Comparison of ENCODE assay signal across 22 cellular contexts in genomic region chr1:53297226-53297625, GRCh38. TPM values are rescaled to one million over a fixed set of nuclear protein-coding genes. Genes with fewer than 3 reads are reported as not detected.
DNase-seq lines count a peak whose midpoint lies in the region; ATAC-seq, FAIRE-seq and TF ChIP-seq lines count a peak whose summit lies in the region.
"Had no signal": no experiment of that assay in that cellular context is flagged by ENCODE, and none has a peak within 500 bp of the region (broad histone marks: within the 10 kb centered on the region; RNA-seq: fewer than 3 reads in every experiment).

No MANE protein-coding gene starts in this region.

- TF ChIP-seq CTCF in HEK293 (tag by site-specific recombination; IDR thresholded peaks at IDR 0.05) = no peak
- TF ChIP-seq CTCF in K562 (IDR thresholded peaks at IDR 0.05 in 2 of 3, conservative IDR thresholded peaks at IDR 0.05 in 1 of 3; ENCODE audit: insufficient read depth in 2 of 3, low read depth in 1 of 3, low read length in 3 of 3) = no peak
- no peak for TF ChIP-seq CTCF in uterus (IDR thresholded peaks at IDR 0.05)

- H4K91ac ChIP-seq in neuronal stem cell (ENCODE audit: low read depth, low read length, poor library complexity) = no peak overlapping the region

- H3K36me3 ChIP-seq in BLaER1 treated with 17β-estradiol and CSF1 and Interleukin-3, amounts not matched to agents 10 nM and 100 nM = peaks cover 0 to 56% (median 7%) of the 10 kb centered on the region in 11 experiments; a peak in 11 of 22 replicates
- H3K36me3 ChIP-seq in HEK293 (ENCODE audit: control insufficient read depth in 2 of 2, insufficient read depth in 1 of 2, low read length in 2 of 2) = no peaks in the 10 kb centered on the region
- peaks cover 23% of the 10 kb centered on the region; the same call in 1 of the 3 replicates for H3K36me3 ChIP-seq in K562 (ENCODE audit: control insufficient read depth, insufficient read depth, low read length)
- H3K36me3 ChIP-seq in neuronal stem cell (replicated peaks in 1 of 2; ENCODE audit: control insufficient read depth in 2 of 2, insufficient read depth in 2 of 2, low read length in 2 of 2) = no peaks in the 10 kb centered on the region
- H3K36me3 ChIP-seq in uterus = no peaks in the 10 kb centered on the region

- H3K4ac ChIP-seq in neuronal stem cell (ENCODE audit: low read length) = no peak overlapping the region

- H2AK5ac ChIP-seq in neuronal stem cell (ENCODE audit: low read depth, low read length) = no peak overlapping the region

- no TSS peak for BruUV-seq in K562 (replicated peaks; lab: Mats Ljungman, UMichigan)

- no peak overlapping the region for H2BK5ac ChIP-seq in neuronal stem cell (ENCODE audit: low read length)

- no peak for TF ChIP-seq RAD21 in K562 (CRISPR knock-in tag; conservative IDR thresholded peaks at IDR 0.05 in 1 of 2, IDR thresholded peaks at IDR 0.05 in 1 of 2)

- no peak for ATAC-seq in K562
- ATAC-seq in GM19463 (IDR thresholded peaks at IDR 0.05; ENCODE audit: unreplicated experiment) = no peak
- ATAC-seq: GM23338, PC-3 had no signal

- peak overlapping the region in 8 of 11 experiments; percentile 56 to 89 (median 74); a peak in 10 of 22 replicates for H3K4me2 ChIP-seq in BLaER1 treated with 17β-estradiol and CSF1 and Interleukin-3, amounts not matched to agents 10 nM and 100 nM
- no peak overlapping the region for H3K4me2 ChIP-seq in K562 (ENCODE audit: insufficient read depth, low read length)
- no peak overlapping the region for H3K4me2 ChIP-seq in neuronal stem cell (ENCODE audit: insufficient read depth, low read length, poor library complexity, severe bottlenecking)
- H3K4me2 ChIP-seq: GM23338, KMS-11 had no signal

- peaks cover 8% of the 10 kb centered on the region for H3K79me1 ChIP-seq in neuronal stem cell (ENCODE audit: low read depth, low read length)

- WGBS in K562 (ENCODE audit: insufficient coverage, low coverage, missing lambda C conversion rate) = 72% methylated on average over 18 of the region's 18 CpGs
- WGBS in neuronal stem cell (ENCODE audit: extremely low coverage in 2 of 2, insufficient read length in 2 of 2, insufficient replicate concordance in 1 of 2), 2 donors = no CpG with 5 or more reads among the region's 18 CpGs

- no peaks in the 10 kb centered on the region for H3K9me3 ChIP-seq in BLaER1 treated with 17β-estradiol and CSF1 and Interleukin-3, amounts not matched to agents 10 nM and 100 nM (replicated peaks in 1 of 11)
- H3K9me3 ChIP-seq in HEK293 (ENCODE audit: control insufficient read depth, insufficient read depth, low read depth, low read length) = no peaks in the 10 kb centered on the region
- H3K9me3 ChIP-seq in K562 (replicated peaks; ENCODE audit: control insufficient read depth, insufficient read depth, low read depth, low read length) = no peaks in the 10 kb centered on the region
- H3K9me3 ChIP-seq in neuronal stem cell (replicated peaks in 1 of 2; ENCODE audit: control insufficient read depth in 2 of 2, insufficient read depth in 1 of 2, low read depth in 1 of 2, low read length in 2 of 2) = no peaks in the 10 kb centered on the region
- no peaks in the 10 kb centered on the region for H3K9me3 ChIP-seq in uterus
- H3K9me3 ChIP-seq: SJSA1 had no signal

- peaks cover 18% of the 10 kb centered on the region for H3K79me2 ChIP-seq in K562 (ENCODE audit: control insufficient read depth, insufficient read depth, low read length)

- H2BK15ac ChIP-seq in neuronal stem cell (ENCODE audit: low read length) = no peak overlapping the region

- H3K23ac ChIP-seq in neuronal stem cell (ENCODE audit: low read depth, low read length, poor library complexity) = peak overlapping the region; percentile 13

- TF ChIP-seq POLR2A in K562 (conservative IDR thresholded peaks at IDR 0.05) = no peak
- TF ChIP-seq POLR2A in uterus (IDR thresholded peaks at IDR 0.05) = no peak

- H3K4me3 ChIP-seq in BLaER1 treated with 17β-estradiol and CSF1 and Interleukin-3, amounts not matched to agents 10 nM and 100 nM = no peak overlapping the region
- H3K4me3 ChIP-seq in HEK293 (ENCODE audit: low read depth, low read length) (no peak overlapping the region), K562 (no peak overlapping the region), neuronal stem cell (ENCODE audit: low read length in 2 of 2) (no peak overlapping the region), uterus (no peak overlapping the region)
- H3K4me3 ChIP-seq: GM23338, SJSA1 had no signal

- no peak overlapping the region for H3K27ac ChIP-seq in BLaER1 treated with 17β-estradiol and CSF1 and Interleukin-3, amounts not matched to agents 10 nM and 100 nM
- H3K27ac ChIP-seq in HEK293 (ENCODE audit: extremely low read depth, low read depth, low read length) = no peak overlapping the region
- no peak overlapping the region for H3K27ac ChIP-seq in K562 (ENCODE audit: extremely low read depth, low read depth, low read length)
- H3K27ac ChIP-seq in neuronal stem cell (replicated peaks; ENCODE audit: low read length) = no peak overlapping the region
- H3K27ac ChIP-seq in uterus = no peak overlapping the region
- H3K27ac ChIP-seq: KMS-11, SJSA1 had no signal

- H3K14ac ChIP-seq in neuronal stem cell (ENCODE audit: low read length) = peak overlapping the region; percentile 39

- DNase-seq in K562 (ENCODE audit: extremely low read depth in 1 of 4, low spot score in 3 of 4) (peak in 1 of 4 experiments; percentile 16), neuronal stem cell (ENCODE audit: low spot score) (no peak), NCI-H524 (lab: John Stamatoyannopoulos, UW) (no peak), uterus (no peak)
- DNase-seq: H9, HFFc6, MM.1S, NCI-H1694, NCI-H2171, NCI-H345, NCI-H510A treated with DMSO at 0.1 percent for 48 hours, NCI-H774, PC-3, Right ventricle myocardium superior had no signal

- no peak overlapping the region for H3K9ac ChIP-seq in BLaER1 treated with 17β-estradiol and CSF1 and Interleukin-3, amounts not matched to agents 10 nM and 100 nM
- H3K9ac ChIP-seq in K562 (ENCODE audit: insufficient read depth in 1 of 2, low read depth in 2 of 2, low read length in 2 of 2) (peak overlapping the region in 1 of 2 experiments; percentile 59; a peak in 2 of 4 replicates), neuronal stem cell (ENCODE audit: low read depth, low read length, poor library complexity) (peak overlapping the region; percentile 61)
- H3K9ac ChIP-seq: KMS-11 had no signal

- H3K18ac ChIP-seq in neuronal stem cell (ENCODE audit: low read length) = peak overlapping the region; percentile 22

- no peak overlapping the region for H4K8ac ChIP-seq in neuronal stem cell (ENCODE audit: low read depth, low read length)

- FAIRE-seq in K562 (lab: Jason Lieb, UNC) = peak; percentile 6
- FAIRE-seq: GM18507, HTR-8/SVneo had no signal

- peaks cover 61 to 91% (median 79%) of the 10 kb centered on the region in 10 experiments for H3K4me1 ChIP-seq in BLaER1 treated with 17β-estradiol and CSF1 and Interleukin-3, amounts not matched to agents 10 nM and 100 nM
- no peaks in the 10 kb centered on the region for H3K4me1 ChIP-seq in HEK293 (ENCODE audit: control insufficient read depth, insufficient read depth, low read length)
- peaks cover 2 to 33% of the 10 kb centered on the region in 2 experiments; a peak in 3 of 5 replicates for H3K4me1 ChIP-seq in K562 (replicated peaks in 1 of 2; ENCODE audit: control insufficient read depth in 2 of 2, insufficient read depth in 2 of 2, low read length in 2 of 2)
- H3K4me1 ChIP-seq in neuronal stem cell (ENCODE audit: control insufficient read depth in 2 of 2, insufficient read depth in 1 of 2, low read depth in 1 of 2, low read length in 2 of 2) = peaks cover 32 to 38% of the 10 kb centered on the region in 2 donors
- H3K4me1 ChIP-seq in uterus = no peaks in the 10 kb centered on the region

- H3K9me1 ChIP-seq in K562 (ENCODE audit: control insufficient read depth, insufficient read depth, low read length) = peaks cover 16% of the 10 kb centered on the region

- no peak overlapping the region for H2BK120ac ChIP-seq in neuronal stem cell (ENCODE audit: low read depth, low read length)

- no peaks in the 10 kb centered on the region for H3K27me3 ChIP-seq in BLaER1 treated with 17β-estradiol and CSF1 and Interleukin-3, amounts not matched to agents 10 nM and 100 nM
- H3K27me3 ChIP-seq in K562 (ENCODE audit: control insufficient read depth in 2 of 2, insufficient read depth in 2 of 2, low read length in 2 of 2) (no peaks in the 10 kb centered on the region), neuronal stem cell (ENCODE audit: control insufficient read depth in 3 of 3, insufficient read depth in 3 of 3, low read depth in 1 of 3, low read length in 3 of 3) (no peaks in the 10 kb centered on the region), uterus (no peaks in the 10 kb centered on the region)
- H3K27me3 ChIP-seq: SJSA1 had no signal

- in situ Hi-C loops in K562 (cut with MboI) = no loop called here

- no peak for TF ChIP-seq EP300 in K562 (IDR thresholded peaks at IDR 0.05; ENCODE audit: low read length)

- CTCF ChIA-PET in HEK293 (lab: Yijun Ruan, JAX) = interaction anchor here (0.6 kb wide), 1 partner anchor 95 kb away, joined by 4 read pairs; no protein-coding TSS in a partner anchor
- CTCF ChIA-PET in K562 (lab: Yijun Ruan, JAX; ENCODE audit: low intra/inter-chr PET ratio) = no interaction called here

- intact Hi-C loops in K562 (cut with micrococcal nuclease) = no loop called here
- intact Hi-C loops in uterus (cut with DNase I; ENCODE audit: low total_unique reads) = no loop called here

- H2BK12ac ChIP-seq in neuronal stem cell (ENCODE audit: low read length) = no peak overlapping the region

- H4K20me1 ChIP-seq in BLaER1 treated with 17β-estradiol and CSF1 and Interleukin-3, amounts not matched to agents 10 nM and 100 nM = peaks cover 0 to 100% (median 100%) of the 10 kb centered on the region in 11 experiments; a peak in 18 of 22 replicates
- peaks cover 41% of the 10 kb centered on the region for H4K20me1 ChIP-seq in K562 (replicated peaks; ENCODE audit: control insufficient read depth, insufficient read depth, low read length)

- H2AFZ ChIP-seq in K562 (ENCODE audit: low read depth, low read length) (no peak overlapping the region), neuronal stem cell (ENCODE audit: low read length) (no peak overlapping the region)
- H2AFZ ChIP-seq: GM23338 had no signal

- POLR2A ChIA-PET in HEK293 (lab: Yijun Ruan, JAX) (no interaction called here), K562 (lab: Yijun Ruan, JAX) (interaction anchor here (0.6 to 1.3 kb wide), 3 partner anchors 15 to 27 kb away, joined by 4 to 5 read pairs (median 4); no protein-coding TSS in a partner anchor)

RNA-seq across cellular contexts. Expression of gene LRP8, which starts 30.6 kb away (rescaled TPM):
- 204 and 345 TPM in 2 replicates for total RNA-seq in K562 (2011; cell fraction: chromatin; rRNA removed; ENCODE audit: low replicate concordance)
- total RNA-seq in K562 (2011; cell fraction: nucleolus; rRNA removed) = 194 and 216 TPM in 2 replicates
- total RNA-seq in K562 (2011; cell fraction: nucleoplasm; rRNA removed) = 168 and 198 TPM in 2 replicates
- total RNA-seq in K562 (2014; rRNA removed) = 24.2 and 27.6 TPM in 2 replicates
- total RNA-seq in K562 (2014; rRNA removed; fragmentation: Illumina TruSeq; extraction: Trizol) = 27.5 and 29.1 TPM in 2 replicates
- total RNA-seq in K562 (2015; rRNA removed; fragmentation: Illumina TruSeq; extraction: Trizol) = 35.3 and 35.9 TPM in 2 replicates
- total RNA-seq in K562 (2021) = 34.3 and 42.7 TPM in 2 replicates
- polyA plus RNA-seq in K562 (2011; rRNA removed) = 56.1 and 81.1 TPM in 2 replicates
- polyA plus RNA-seq in K562 (2011; cell fraction: cytosol; rRNA removed) = 51.8 and 56.8 TPM in 2 replicates
- polyA plus RNA-seq in K562 (2011; cell fraction: nucleus; rRNA removed) = 300 and 376 TPM in 2 replicates
- 19.3 and 23.5 TPM in 2 replicates for polyA plus RNA-seq in K562 (2012)
- polyA plus RNA-seq in K562 (2014; fragmentation: Illumina TruSeq; extraction: Trizol) = 41.4 and 44.4 TPM in 2 replicates
- 1 to 10 TPM; 7.1 to 8.8 TPM for polyA plus RNA-seq in K562 (2014; fragmentation: Nextera tagmentation; extraction: Ambion mirVana)
- polyA plus RNA-seq in K562 (2014; rRNA removed) = 31.3 and 35.3 TPM in 2 replicates
- 90.5 and 95.8 TPM in 2 replicates for polyA minus RNA-seq in K562 (2011; rRNA and poly(A)+ RNA removed)
- polyA minus RNA-seq in K562 (2011; cell fraction: cytosol; rRNA and poly(A)+ RNA removed) = 33.8 and 37.6 TPM in 2 replicates
- 90.9 and 98.3 TPM in 2 replicates for polyA minus RNA-seq in K562 (2011; cell fraction: nucleus; rRNA and poly(A)+ RNA removed)
- 23.6 TPM for polyA plus RNA-seq in neuronal stem cell (2013, experiment 1 of 2)
- 22.6 TPM for polyA plus RNA-seq in neuronal stem cell (2013, experiment 2 of 2)
- total RNA-seq in uterus = 10 to 100 TPM in 1 of 4 donors, 1 to 10 TPM in 3; 1.5 to 15.3 (median 8.5) TPM

RNA-seq across cellular contexts. Expression of gene MAGOH, which starts 58.9 kb away (rescaled TPM):
- total RNA-seq in K562 (2011; cell fraction: chromatin; rRNA removed; ENCODE audit: low replicate concordance) = 10.5 and 25.2 TPM in 2 replicates
- 13.8 and 15.3 TPM in 2 replicates for total RNA-seq in K562 (2011; cell fraction: nucleolus; rRNA removed)
- 23.0 and 35.0 TPM in 2 replicates for total RNA-seq in K562 (2011; cell fraction: nucleoplasm; rRNA removed)
- 106 and 125 TPM in 2 replicates for total RNA-seq in K562 (2014; rRNA removed)
- total RNA-seq in K562 (2014; rRNA removed; fragmentation: Illumina TruSeq; extraction: Trizol) = 135 and 156 TPM in 2 replicates
- 134 and 152 TPM in 2 replicates for total RNA-seq in K562 (2015; rRNA removed; fragmentation: Illumina TruSeq; extraction: Trizol)
- total RNA-seq in K562 (2021) = 110 and 113 TPM in 2 replicates
- 80.7 and 102 TPM in 2 replicates for polyA plus RNA-seq in K562 (2011; rRNA removed)
- 10.7 and 38.1 TPM in 2 replicates for polyA plus RNA-seq in K562 (2011; cell fraction: cytosol; rRNA removed)
- polyA plus RNA-seq in K562 (2011; cell fraction: nucleus; rRNA removed) = 9.7 and 18.4 TPM in 2 replicates
- polyA plus RNA-seq in K562 (2012) = 79.1 and 298 TPM in 2 replicates
- 184 and 190 TPM in 2 replicates for polyA plus RNA-seq in K562 (2014; fragmentation: Illumina TruSeq; extraction: Trizol)
- polyA plus RNA-seq in K562 (2014; fragmentation: Nextera tagmentation; extraction: Ambion mirVana) = 100 to 1,000 TPM; 132 to 342 TPM
- 243 and 263 TPM in 2 replicates for polyA plus RNA-seq in K562 (2014; rRNA removed)
- polyA minus RNA-seq in K562 (2011; rRNA and poly(A)+ RNA removed) = 71.4 and 83.4 TPM in 2 replicates
- 29.5 and 30.9 TPM in 2 replicates for polyA minus RNA-seq in K562 (2011; cell fraction: cytosol; rRNA and poly(A)+ RNA removed)
- 18.8 and 38.3 TPM in 2 replicates for polyA minus RNA-seq in K562 (2011; cell fraction: nucleus; rRNA and poly(A)+ RNA removed)
- 141 TPM for polyA plus RNA-seq in neuronal stem cell (2013, experiment 1 of 2)
- polyA plus RNA-seq in neuronal stem cell (2013, experiment 2 of 2) = 139 TPM
- total RNA-seq in uterus = 10 to 100 TPM; 31.6 to 60.9 (median 45.2) TPM

Comparison
In these comparisons a context has a peak if more than half of its experiments do, and no peak if none do; other contexts are left out.
1. H3K4me2 ChIP-seq: peak in BLaER1 treated with 17β-estradiol and CSF1 and Interleukin-3, amounts not matched to agents 10 nM and 100 nM (8 of 11); none in K562 (single experiment) and neuronal stem cell (single experiment).